15 cellular contexts compared by ENCODE assay signal in genomic region chr6:56552212-56553130, GRCh38.
DNase-seq lines count a peak whose midpoint lies in the region; ATAC-seq and TF ChIP-seq lines count a peak whose summit lies in the region.
"Had no signal": no experiment of that assay in that cellular context is flagged by ENCODE, and none has a peak within 500 bp of the region (broad histone marks: within the 10 kb centered on the region; RNA-seq: fewer than 3 reads in every experiment).

No MANE protein-coding gene starts in this region.

- no peak overlapping the region for H3K27ac ChIP-seq in testis
- H3K27ac ChIP-seq: hepatocyte had no signal

- TF ChIP-seq POLR2A in testis (IDR thresholded peaks at IDR 0.05), result no peak

- no peak for TF ChIP-seq CTCF in fibroblast of pulmonary artery (IDR thresholded peaks at IDR 0.05; ENCODE audit: low read length, missing control alignments)
- no peak for TF ChIP-seq CTCF in testis (IDR thresholded peaks at IDR 0.05)

- ATAC-seq in SK-N-SH treated with all-trans-retinoic acid at 6 μM for 48 hours (peak; percentile 13; the same call in 2 of the 3 replicates), sciatic nerve (peak; percentile 65), GM18907 (IDR thresholded peaks at IDR 0.05; ENCODE audit: unreplicated experiment) (no peak)
- ATAC-seq: stimulated activated memory B cell treated with anti-CD40 and anti-IgM and Interleukin-4, amounts not matched to agents 10 μg/mL and 1 μg/mL and 100 μg/mL, for 72 hours; WTC11 had no signal

- intact Hi-C loops in sciatic nerve (cut with DNase I), result no loop called here
- intact Hi-C loops in testis (cut with DNase I; ENCODE audit: low total_unique reads), result no loop called here

- no peaks in the 10 kb centered on the region for H3K9me3 ChIP-seq in testis

- DNase-seq in EH (ENCODE audit: low read depth) (peak; percentile 80), fibroblast of pulmonary artery (ENCODE audit: low read depth) (peak; percentile 39), sciatic nerve (ENCODE audit: low spot score) (no peak), HCEC 1CT (no peak), pons (ENCODE audit: low spot score) (no peak), testis (no peak)
- DNase-seq: CD4-positive, alpha-beta T cell; NCI-H187; NCI-H748 treated with DMSO at 0.1 percent for 48 hours; stimulated activated CD4-positive, alpha-beta T cell treated with anti-CD3 and anti-CD28 coated beads, Interleukin-2, amount 100 ng/mL, for 48 hours had no signal

- H3K4me3 ChIP-seq in fibroblast of pulmonary artery (replicated peaks; ENCODE audit: low read depth, low read length), result no peak overlapping the region
- H3K4me3 ChIP-seq in testis, result no peak overlapping the region
- H3K4me3 ChIP-seq: hepatocyte had no signal

- no peaks in the 10 kb centered on the region for H3K36me3 ChIP-seq in testis (ENCODE audit: low read depth, missing control alignments)

- no peaks in the 10 kb centered on the region for H3K27me3 ChIP-seq in testis
- H3K27me3 ChIP-seq: hepatocyte had no signal

- H3K4me1 ChIP-seq in testis, result no peaks in the 10 kb centered on the region

- 67 to 73% methylated on average over 7 of the region's 7 CpGs for WGBS in testis, 2 donors

TF ChIP-seq in SK-N-SH treated with all-trans-retinoic acid at 6 μM for 48 hours, 23 proteins besides CTCF, POLR2A, EP300 and RAD21:
- TF ChIP-seq ARNTL (CRISPR knock-in tag; IDR thresholded peaks at IDR 0.05; ENCODE audit: borderline replicate concordance, low read depth), result no peak
- TF ChIP-seq ZNF8 (CRISPR knock-in tag; IDR thresholded peaks at IDR 0.05), result no peak

Comparison
In these comparisons a context has a peak if more than half of its experiments do, and no peak if none do; other contexts are left out.
1. DNase-seq: peak in EH (single experiment) and fibroblast of pulmonary artery (single experiment); none in sciatic nerve (single experiment), HCEC 1CT (single experiment), pons (single experiment) and testis (single experiment).